ENCODE assay signal across 1 cellular context in the genomic region with DNA sequence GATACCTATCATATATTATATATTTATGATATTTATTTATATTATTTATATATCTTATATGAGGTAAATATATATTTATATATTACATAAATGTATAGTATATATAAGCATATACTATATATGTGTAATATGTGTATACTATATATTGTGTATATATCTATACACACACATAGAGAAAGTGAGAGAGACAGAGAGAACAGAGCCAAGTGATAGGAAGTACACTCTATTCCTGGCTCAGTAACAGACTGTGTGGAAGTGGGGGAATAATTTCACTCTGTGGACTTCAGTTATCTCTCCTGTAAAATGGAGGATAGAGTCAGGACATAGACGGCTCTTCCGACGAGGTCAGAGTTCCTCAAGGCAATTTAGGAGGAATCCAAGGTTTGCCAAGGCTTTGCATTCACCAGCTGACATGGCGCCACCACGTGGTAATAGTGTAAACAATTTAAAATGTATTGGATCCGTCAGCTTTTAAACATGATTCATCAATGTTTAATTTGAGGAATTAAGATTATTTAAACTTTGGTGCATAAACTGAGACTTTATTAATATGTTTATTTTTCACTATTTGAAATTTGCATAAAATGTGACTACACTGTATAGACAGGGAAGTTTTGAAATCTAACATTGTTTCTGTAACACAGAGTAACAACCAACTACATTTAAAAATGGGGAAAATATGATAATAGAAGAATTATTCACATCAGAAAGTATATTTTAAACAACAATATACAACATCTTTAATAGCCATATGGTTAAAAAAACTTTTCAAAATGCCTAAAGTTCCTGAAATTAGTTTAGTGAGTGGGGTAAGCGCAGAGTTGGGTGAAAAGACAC.
TF ChIP-seq lines count a peak whose summit lies in the region.

No MANE protein-coding gene starts in this region.

TF ChIP-seq in HepG2, 621 proteins besides CTCF, POLR2A, EP300 and RAD21 (continued from another document):
- TF ChIP-seq, protein P1, sequence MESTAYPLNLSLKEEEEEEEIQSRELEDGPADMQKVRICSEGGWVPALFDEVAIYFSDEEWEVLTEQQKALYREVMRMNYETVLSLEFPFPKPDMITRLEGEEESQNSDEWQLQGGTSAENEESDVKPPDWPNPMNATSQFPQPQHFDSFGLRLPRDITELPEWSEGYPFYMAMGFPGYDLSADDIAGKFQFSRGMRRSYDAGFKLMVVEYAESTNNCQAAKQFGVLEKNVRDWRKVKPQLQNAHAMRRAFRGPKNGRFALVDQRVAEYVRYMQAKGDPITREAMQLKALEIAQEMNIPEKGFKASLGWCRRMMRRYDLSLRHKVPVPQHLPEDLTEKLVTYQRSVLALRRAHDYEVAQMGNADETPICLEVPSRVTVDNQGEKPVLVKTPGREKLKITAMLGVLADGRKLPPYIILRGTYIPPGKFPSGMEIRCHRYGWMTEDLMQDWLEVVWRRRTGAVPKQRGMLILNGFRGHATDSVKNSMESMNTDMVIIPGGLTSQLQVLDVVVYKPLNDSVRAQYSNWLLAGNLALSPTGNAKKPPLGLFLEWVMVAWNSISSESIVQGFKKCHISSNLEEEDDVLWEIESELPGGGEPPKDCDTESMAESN (CRISPR knock-in tag; conservative IDR thresholded peaks at IDR 0.05): no peak
- TF ChIP-seq, protein P2, sequence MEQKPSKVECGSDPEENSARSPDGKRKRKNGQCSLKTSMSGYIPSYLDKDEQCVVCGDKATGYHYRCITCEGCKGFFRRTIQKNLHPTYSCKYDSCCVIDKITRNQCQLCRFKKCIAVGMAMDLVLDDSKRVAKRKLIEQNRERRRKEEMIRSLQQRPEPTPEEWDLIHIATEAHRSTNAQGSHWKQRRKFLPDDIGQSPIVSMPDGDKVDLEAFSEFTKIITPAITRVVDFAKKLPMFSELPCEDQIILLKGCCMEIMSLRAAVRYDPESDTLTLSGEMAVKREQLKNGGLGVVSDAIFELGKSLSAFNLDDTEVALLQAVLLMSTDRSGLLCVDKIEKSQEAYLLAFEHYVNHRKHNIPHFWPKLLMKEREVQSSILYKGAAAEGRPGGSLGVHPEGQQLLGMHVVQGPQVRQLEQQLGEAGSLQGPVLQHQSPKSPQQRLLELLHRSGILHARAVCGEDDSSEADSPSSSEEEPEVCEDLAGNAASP (CRISPR knock-in tag; IDR thresholded peaks at IDR 0.05; ENCODE audit: borderline replicate concordance): no peak
- TF ChIP-seq ZNF12 (CRISPR knock-in tag; IDR thresholded peaks at IDR 0.05) (0 out of 2 replicates have a peak, but pooled peaks have one; percentile 24), ZNF616 (CRISPR knock-in tag; IDR thresholded peaks at IDR 0.05; ENCODE audit: low read depth) (no peak), SP140L (CRISPR knock-in tag; IDR thresholded peaks at IDR 0.05; ENCODE audit: borderline replicate concordance) (no peak), CENPX (CRISPR knock-in tag; IDR thresholded peaks at IDR 0.05) (no peak), MEIS1 (CRISPR knock-in tag; IDR thresholded peaks at IDR 0.05; ENCODE audit: borderline replicate concordance) (no peak), NFE2L2 (IDR thresholded peaks at IDR 0.05; ENCODE audit: low read length) (no peak), STAG1 (CRISPR knock-in tag; IDR thresholded peaks at IDR 0.05) (peak; percentile 57), GPN1 (CRISPR knock-in tag; IDR thresholded peaks at IDR 0.05; ENCODE audit: borderline replicate concordance) (no peak)
- TF ChIP-seq, protein P3, sequence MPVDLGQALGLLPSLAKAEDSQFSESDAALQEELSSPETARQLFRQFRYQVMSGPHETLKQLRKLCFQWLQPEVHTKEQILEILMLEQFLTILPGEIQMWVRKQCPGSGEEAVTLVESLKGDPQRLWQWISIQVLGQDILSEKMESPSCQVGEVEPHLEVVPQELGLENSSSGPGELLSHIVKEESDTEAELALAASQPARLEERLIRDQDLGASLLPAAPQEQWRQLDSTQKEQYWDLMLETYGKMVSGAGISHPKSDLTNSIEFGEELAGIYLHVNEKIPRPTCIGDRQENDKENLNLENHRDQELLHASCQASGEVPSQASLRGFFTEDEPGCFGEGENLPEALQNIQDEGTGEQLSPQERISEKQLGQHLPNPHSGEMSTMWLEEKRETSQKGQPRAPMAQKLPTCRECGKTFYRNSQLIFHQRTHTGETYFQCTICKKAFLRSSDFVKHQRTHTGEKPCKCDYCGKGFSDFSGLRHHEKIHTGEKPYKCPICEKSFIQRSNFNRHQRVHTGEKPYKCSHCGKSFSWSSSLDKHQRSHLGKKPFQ (CRISPR knock-in tag; IDR thresholded peaks at IDR 0.05; ENCODE audit: insufficient replicate concordance): no peak
- TF ChIP-seq, protein P4, sequence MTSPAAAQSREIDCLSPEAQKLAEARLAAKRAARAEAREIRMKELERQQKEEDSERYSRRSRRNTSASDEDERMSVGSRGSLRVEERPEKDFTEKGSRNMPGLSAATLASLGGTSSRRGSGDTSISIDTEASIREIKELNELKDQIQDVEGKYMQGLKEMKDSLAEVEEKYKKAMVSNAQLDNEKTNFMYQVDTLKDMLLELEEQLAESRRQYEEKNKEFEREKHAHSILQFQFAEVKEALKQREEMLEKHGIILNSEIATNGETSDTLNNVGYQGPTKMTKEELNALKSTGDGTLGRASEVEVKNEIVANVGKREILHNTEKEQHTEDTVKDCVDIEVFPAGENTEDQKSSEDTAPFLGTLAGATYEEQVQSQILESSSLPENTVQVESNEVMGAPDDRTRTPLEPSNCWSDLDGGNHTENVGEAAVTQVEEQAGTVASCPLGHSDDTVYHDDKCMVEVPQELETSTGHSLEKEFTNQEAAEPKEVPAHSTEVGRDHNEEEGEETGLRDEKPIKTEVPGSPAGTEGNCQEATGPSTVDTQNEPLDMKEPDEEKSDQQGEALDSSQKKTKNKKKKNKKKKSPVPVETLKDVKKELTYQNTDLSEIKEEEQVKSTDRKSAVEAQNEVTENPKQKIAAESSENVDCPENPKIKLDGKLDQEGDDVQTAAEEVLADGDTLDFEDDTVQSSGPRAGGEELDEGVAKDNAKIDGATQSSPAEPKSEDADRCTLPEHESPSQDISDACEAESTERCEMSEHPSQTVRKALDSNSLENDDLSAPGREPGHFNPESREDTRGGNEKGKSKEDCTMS (CRISPR knock-in tag; conservative IDR thresholded peaks at IDR 0.05): no peak
- TF ChIP-seq, protein P5, sequence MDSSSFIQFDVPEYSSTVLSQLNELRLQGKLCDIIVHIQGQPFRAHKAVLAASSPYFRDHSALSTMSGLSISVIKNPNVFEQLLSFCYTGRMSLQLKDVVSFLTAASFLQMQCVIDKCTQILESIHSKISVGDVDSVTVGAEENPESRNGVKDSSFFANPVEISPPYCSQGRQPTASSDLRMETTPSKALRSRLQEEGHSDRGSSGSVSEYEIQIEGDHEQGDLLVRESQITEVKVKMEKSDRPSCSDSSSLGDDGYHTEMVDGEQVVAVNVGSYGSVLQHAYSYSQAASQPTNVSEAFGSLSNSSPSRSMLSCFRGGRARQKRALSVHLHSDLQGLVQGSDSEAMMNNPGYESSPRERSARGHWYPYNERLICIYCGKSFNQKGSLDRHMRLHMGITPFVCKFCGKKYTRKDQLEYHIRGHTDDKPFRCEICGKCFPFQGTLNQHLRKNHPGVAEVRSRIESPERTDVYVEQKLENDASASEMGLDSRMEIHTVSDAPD (CRISPR knock-in tag; IDR thresholded peaks at IDR 0.05): no peak
- TF ChIP-seq, protein P6, sequence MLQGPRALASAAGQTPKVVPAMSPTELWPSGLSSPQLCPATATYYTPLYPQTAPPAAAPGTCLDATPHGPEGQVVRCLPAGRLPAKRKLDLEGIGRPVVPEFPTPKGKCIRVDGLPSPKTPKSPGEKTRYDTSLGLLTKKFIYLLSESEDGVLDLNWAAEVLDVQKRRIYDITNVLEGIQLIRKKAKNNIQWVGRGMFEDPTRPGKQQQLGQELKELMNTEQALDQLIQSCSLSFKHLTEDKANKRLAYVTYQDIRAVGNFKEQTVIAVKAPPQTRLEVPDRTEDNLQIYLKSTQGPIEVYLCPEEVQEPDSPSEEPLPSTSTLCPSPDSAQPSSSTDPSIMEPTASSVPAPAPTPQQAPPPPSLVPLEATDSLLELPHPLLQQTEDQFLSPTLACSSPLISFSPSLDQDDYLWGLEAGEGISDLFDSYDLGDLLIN (CRISPR knock-in tag; IDR thresholded peaks at IDR 0.05; ENCODE audit: borderline replicate concordance): no peak
